9 cellular contexts compared by ENCODE assay signal in genomic region chr5:64958757-64959391, GRCh38.
DNase-seq lines count a peak whose midpoint lies in the region; ATAC-seq, FAIRE-seq and TF ChIP-seq lines count a peak whose summit lies in the region.
"Had no signal": no experiment of that assay in that cellular context is flagged by ENCODE, and none has a peak within 500 bp of the region (broad histone marks: within the 10 kb centered on the region; RNA-seq: fewer than 3 reads in every experiment).

No MANE protein-coding gene starts in this region.

- H3K4me1 Mint-ChIP-seq in glutamatergic neuron (ENCODE audit: low read depth, unreplicated experiment), result no peaks in the 10 kb centered on the region

- peak; percentile 95 for FAIRE-seq in A204.1 (lab: Jason Lieb, UNC)

- peaks cover 2% of the 10 kb centered on the region for H3K27me3 Mint-ChIP-seq in glutamatergic neuron (ENCODE audit: unreplicated experiment)
- H3K27me3 Mint-ChIP-seq: activated naive CD8-positive, alpha-beta T cell had no signal

- H3K27ac Mint-ChIP-seq in glutamatergic neuron (ENCODE audit: unreplicated experiment), result no peak overlapping the region
- H3K27ac Mint-ChIP-seq: activated naive CD8-positive, alpha-beta T cell had no signal

- H3K4me3 Mint-ChIP-seq in glutamatergic neuron (ENCODE audit: unreplicated experiment), result no peak overlapping the region
- H3K4me3 Mint-ChIP-seq: activated naive CD8-positive, alpha-beta T cell had no signal

- ATAC-seq in GM21737 (IDR thresholded peaks at IDR 0.05; ENCODE audit: unreplicated experiment), result no peak
- no peak for ATAC-seq in stimulated activated naive CD8-positive, alpha-beta T cell treated with anti-CD3 and anti-CD28 coated beads, Interleukin-15, Interleukin-2, amounts not matched to agents 100 U/mL and 50 U/mL, for 24 hours

- peak; percentile 32; the same call in 2 of the 3 replicates for TF ChIP-seq CTCF in GM12872 (IDR thresholded peaks at IDR 0.05; ENCODE audit: insufficient read depth, low read depth, low read length)
- peak; percentile 42 for TF ChIP-seq CTCF in glutamatergic neuron (IDR thresholded peaks at IDR 0.05; ENCODE audit: partially characterized antibody, unreplicated experiment)

- in situ Hi-C loops in SK-MEL-5 (cut with HindIII; ENCODE audit: low pct_unique_long_range_greater_than_20kb, low sequenced_read_pairs), result no loop called here

- H3K36me3 Mint-ChIP-seq in glutamatergic neuron (ENCODE audit: unreplicated experiment), result peaks cover 16% of the 10 kb centered on the region

- no peaks in the 10 kb centered on the region for H3K9me3 Mint-ChIP-seq in glutamatergic neuron (ENCODE audit: unreplicated experiment)

- DNase-seq in SK-MEL-5 (ENCODE audit: low read depth, low spot score) (peak; percentile 56), glutamatergic neuron (no peak), activated gamma-delta T cell (lab: John Stamatoyannopoulos, UW) (no peak), NCI-H526 treated with DMSO at 0.1 percent for 48 hours (lab: John Stamatoyannopoulos, UW) (no peak)
- no peak for DNase-seq in stimulated activated naive CD8-positive, alpha-beta T cell treated with anti-CD3 and anti-CD28 coated beads, Interleukin-15, Interleukin-2, amounts not matched to agents 100 U/mL and 50 U/mL, for 24 hours
